ENCODE assay signal across 8 cellular contexts in genomic region chr5:173764321-173765029, GRCh38.
A peak's percentile ranks its signal among the peaks of the same experiment; 100 is the strongest.
DNase-seq lines count a peak whose midpoint lies in the region; ATAC-seq and TF ChIP-seq lines count a peak whose summit lies in the region.

No MANE protein-coding gene starts in this region.

- H3K27ac ChIP-seq in HEK293 (ENCODE audit: extremely low read depth, low read depth, low read length) (no peak overlapping the region; the same call in 1 of the 2 replicates), SJSA1 (peak overlapping the region; percentile 86), parathyroid adenoma (peak overlapping the region; percentile 76)

- CTCF ChIA-PET in HEK293 (lab: Yijun Ruan, JAX) (interaction anchor here (0.9 to 1.6 kb wide), 2 partner anchors 10 to 135 kb away, joined by 3 to 6 read pairs; no protein-coding TSS in a partner anchor), GM10248 (lab: Yijun Ruan, JAX) (interaction anchor here (1.0 to 2.6 kb wide), 2 partner anchors 11 to 22 kb away, joined by 3 to 6 read pairs; no protein-coding TSS in a partner anchor)

- ATAC-seq in GM19397 (IDR thresholded peaks at IDR 0.05; ENCODE audit: unreplicated experiment) = no peak

- H3K4me1 ChIP-seq in HEK293 (ENCODE audit: control insufficient read depth, insufficient read depth, low read length) = peaks cover 7% of the 10 kb centered on the region; the same call in 1 of the 2 replicates
- peaks cover 19% of the 10 kb centered on the region for H3K4me1 ChIP-seq in SJSA1 (replicated peaks)
- peaks cover 63% of the 10 kb centered on the region for H3K4me1 ChIP-seq in parathyroid adenoma

- TF ChIP-seq CTCF in HEK293 (tag by site-specific recombination; IDR thresholded peaks at IDR 0.05) (no peak), parathyroid adenoma (IDR thresholded peaks at IDR 0.05) (no peak), GM10248 (IDR thresholded peaks at IDR 0.05; ENCODE audit: control extremely low read depth, extremely low read depth, low read depth, missing control alignments) (no peak)

- POLR2A ChIA-PET in HEK293 (lab: Yijun Ruan, JAX) (interaction anchor here (0.9 to 1.6 kb wide), 3 partner anchors 11 to 124 kb away, joined by 3 to 10 read pairs (median 3); partner anchors contain the start of gene CPEB4), GM10248 (lab: Yijun Ruan, JAX) (interaction anchor here (0.7 kb wide), 1 partner anchor 123 kb away, joined by 3 read pairs; no protein-coding TSS in a partner anchor)

- H3K79me2 ChIP-seq in parathyroid adenoma = no peaks in the 10 kb centered on the region

- H3K9me3 ChIP-seq in HEK293 (ENCODE audit: control insufficient read depth, insufficient read depth, low read depth, low read length) (no peaks in the 10 kb centered on the region), SJSA1 (replicated peaks) (no peaks in the 10 kb centered on the region), parathyroid adenoma (ENCODE audit: control insufficient read depth, low read length) (no peaks in the 10 kb centered on the region)

- no peak overlapping the region for H3K9ac ChIP-seq in parathyroid adenoma

- H3K36me3 ChIP-seq in HEK293 (ENCODE audit: control insufficient read depth in 2 of 2, insufficient read depth in 1 of 2, low read length in 2 of 2) = no peaks in the 10 kb centered on the region
- no peaks in the 10 kb centered on the region for H3K36me3 ChIP-seq in SJSA1
- H3K36me3 ChIP-seq in parathyroid adenoma (ENCODE audit: control insufficient read depth, insufficient read depth, low read length) = no peaks in the 10 kb centered on the region

- H2AFZ ChIP-seq in parathyroid adenoma = peak overlapping the region; percentile 80

- H3K27me3 ChIP-seq in SJSA1 (replicated peaks) (no peaks in the 10 kb centered on the region), parathyroid adenoma (ENCODE audit: control insufficient read depth, insufficient read depth, low read length) (no peaks in the 10 kb centered on the region)

- H3K4me3 ChIP-seq in HEK293 (ENCODE audit: low read depth, low read length) (no peak overlapping the region), SJSA1 (no peak overlapping the region), parathyroid adenoma (ENCODE audit: low read depth, low read length) (no peak overlapping the region)

- H3K4me2 ChIP-seq in parathyroid adenoma (ENCODE audit: low read length) = no peak overlapping the region

- peak; percentile 93 to 97 for DNase-seq in SJSA1 (ENCODE audit: low read depth in 1 of 2, low spot score in 2 of 2)
- peak; percentile 92 for DNase-seq in fibroblast of the conjunctiva (ENCODE audit: low read depth)
- no peak for DNase-seq in GM10248 (ENCODE audit: extremely low spot score)
- DNase-seq in activated naive CD4-positive, alpha-beta T cell (lab: John Stamatoyannopoulos, UW) = no peak
- no peak for DNase-seq in activated CD4-positive, CD25-positive, alpha-beta regulatory T cell treated with anti-CD3 and anti-CD28 coated beads, Interleukin-2, amount 50 U/mL, for 72 hours

TF ChIP-seq in HEK293, 187 proteins besides CTCF, POLR2A, EP300 and RAD21 (continues in another document):
- TF ChIP-seq ZXDB (tag by site-specific recombination; IDR thresholded peaks at IDR 0.05) = no peak
- TF ChIP-seq ZNF174 (tag by site-specific recombination; IDR thresholded peaks at IDR 0.05) = no peak
- peak; percentile 53; the same call in 1 of the 2 replicates for TF ChIP-seq SP7 (tag by site-specific recombination; IDR thresholded peaks at IDR 0.05)
- peak; percentile 60 for TF ChIP-seq ZIC2 (tag by site-specific recombination; IDR thresholded peaks at IDR 0.05)
- no peak for TF ChIP-seq ZNF521 (tag by site-specific recombination; IDR thresholded peaks at IDR 0.05)
- TF ChIP-seq ZNF654 (tag by site-specific recombination; IDR thresholded peaks at IDR 0.05; ENCODE audit: low read depth) = no peak
- peak; percentile 32; the same call in 1 of the 2 replicates for TF ChIP-seq PRDM10 (tag by site-specific recombination; IDR thresholded peaks at IDR 0.05)
- no peak for TF ChIP-seq MYNN (tag by site-specific recombination; IDR thresholded peaks at IDR 0.05; ENCODE audit: borderline replicate concordance)
- 0 out of 2 replicates have a peak, but pooled peaks have one; percentile 56 for TF ChIP-seq ZNF184 (tag by site-specific recombination; IDR thresholded peaks at IDR 0.05)
- no peak for TF ChIP-seq ZNF391 (tag by site-specific recombination; IDR thresholded peaks at IDR 0.05; ENCODE audit: borderline replicate concordance, low read depth)
- TF ChIP-seq SETDB1 (IDR thresholded peaks at IDR 0.05; ENCODE audit: insufficient read length, low read length) = no peak
- no peak for TF ChIP-seq ZNF791 (tag by site-specific recombination; IDR thresholded peaks at IDR 0.05)
- TF ChIP-seq ZNF639 (tag by site-specific recombination; IDR thresholded peaks at IDR 0.05) = no peak
- TF ChIP-seq YY2 (tag by site-specific recombination; IDR thresholded peaks at IDR 0.05) = no peak
- peak; percentile 60; the same call in 1 of the 2 replicates for TF ChIP-seq PATZ1 (tag by site-specific recombination; IDR thresholded peaks at IDR 0.05)
- no peak for TF ChIP-seq ZNF248 (tag by site-specific recombination; IDR thresholded peaks at IDR 0.05)
- TF ChIP-seq ZNF23 (tag by site-specific recombination; IDR thresholded peaks at IDR 0.05; ENCODE audit: borderline replicate concordance) = no peak
- no peak for TF ChIP-seq ZBTB7A (tag by site-specific recombination; IDR thresholded peaks at IDR 0.05; ENCODE audit: low read depth)
- TF ChIP-seq GLIS1 (tag by site-specific recombination; IDR thresholded peaks at IDR 0.05) = peak; percentile 73
- TF ChIP-seq ZNF596 (tag by site-specific recombination; IDR thresholded peaks at IDR 0.05) = no peak
- peak; percentile 90 for TF ChIP-seq ZBTB6 (tag by site-specific recombination; IDR thresholded peaks at IDR 0.05)

Comparison
In these comparisons a context has a peak if more than half of its experiments do, and no peak if none do; other contexts are left out.
1. DNase-seq: peak in SJSA1 (2 of 2) and fibroblast of the conjunctiva (single experiment); none in GM10248 (single experiment), activated naive CD4-positive, alpha-beta T cell (0 of 4) and activated CD4-positive, CD25-positive, alpha-beta regulatory T cell treated with anti-CD3 and anti-CD28 coated beads, Interleukin-2, amount 50 U/mL, for 72 hours (single experiment).